15 cellular contexts compared by ENCODE assay signal in the genomic region with DNA sequence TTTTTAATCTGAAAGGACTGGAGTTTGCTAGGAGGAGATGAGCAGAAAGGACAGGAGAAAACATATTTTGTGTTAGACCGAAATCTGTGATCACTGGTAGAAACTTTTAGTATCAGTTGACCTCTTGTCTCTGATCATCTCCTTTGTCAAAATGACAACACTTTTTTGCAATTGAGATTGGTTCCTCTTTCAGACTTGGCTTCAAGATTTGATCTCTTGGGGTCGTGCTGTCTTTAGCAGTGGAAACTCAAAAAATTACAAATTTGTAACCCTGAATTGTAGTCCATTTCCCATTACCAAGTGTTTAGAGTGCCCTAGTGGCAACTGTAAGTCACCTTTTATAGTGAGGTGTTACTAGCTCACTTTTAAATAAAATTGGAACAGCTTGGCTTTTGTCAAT.
DNase-seq lines count a peak whose midpoint lies in the region; ATAC-seq and TF ChIP-seq lines count a peak whose summit lies in the region.
"Had no signal": no experiment of that assay in that cellular context is flagged by ENCODE, and none has a peak within 500 bp of the region (broad histone marks: within the 10 kb centered on the region; RNA-seq: fewer than 3 reads in every experiment).

No MANE protein-coding gene starts in this region.

- H3K27me3 Mint-ChIP-seq in CD14-positive monocyte (ENCODE audit: low read depth in 3 of 3) (peaks cover 0 to 3% (median 2%) of the 10 kb centered on the region in 3 donors), T-cell (no peaks in the 10 kb centered on the region), immature natural killer cell (ENCODE audit: low read depth in 3 of 3) (peaks cover 5 to 14% (median 14%) of the 10 kb centered on the region in 3 donors)
- H3K27me3 Mint-ChIP-seq in CD8-positive, alpha-beta T cell (ENCODE audit: low read depth), result no peaks in the 10 kb centered on the region

- peaks cover 41% of the 10 kb centered on the region for H3K4me1 ChIP-seq in CD8-positive, alpha-beta T cell (ENCODE audit: insufficient read depth, low read length)

- peaks cover 8% of the 10 kb centered on the region for H3K36me3 ChIP-seq in CD8-positive, alpha-beta T cell (ENCODE audit: insufficient read depth, low read length)
- peaks cover 95% of the 10 kb centered on the region for H3K36me3 ChIP-seq in WERI-Rb-1

- H3K4me3 ChIP-seq in CD8-positive, alpha-beta T cell (ENCODE audit: low read depth, low read length), result no peak overlapping the region
- no peak overlapping the region for H3K4me3 ChIP-seq in WERI-Rb-1 (ENCODE audit: low read depth, low read length)
- H3K4me3 ChIP-seq: stomach had no signal

- no peaks in the 10 kb centered on the region for H3K9me3 ChIP-seq in CD8-positive, alpha-beta T cell (ENCODE audit: low read length)
- H3K9me3 ChIP-seq in WERI-Rb-1 (ENCODE audit: severe bottlenecking), result no peaks in the 10 kb centered on the region
- H3K9me3 ChIP-seq: SK-N-SH, stomach had no signal

- H3K27ac Mint-ChIP-seq in CD14-positive monocyte, result peak overlapping the region in 4 of 7 donors; percentile 51 to 86 (median 76)
- H3K27ac Mint-ChIP-seq in CD8-positive, alpha-beta T cell, result peak overlapping the region; percentile 91
- peak overlapping the region; percentile 92 to 94 for H3K27ac Mint-ChIP-seq in T-cell
- H3K27ac Mint-ChIP-seq in immature natural killer cell, result peak overlapping the region; percentile 51 to 87 (median 87)

- ATAC-seq in CD8-positive, alpha-beta T cell, result no peak
- no peak for ATAC-seq in T-cell (replicated peaks in 1 of 4)
- ATAC-seq in GM18519 (IDR thresholded peaks at IDR 0.05; ENCODE audit: low FRiP score, unreplicated experiment), result no peak

- H3K27ac ChIP-seq in CD8-positive, alpha-beta T cell (ENCODE audit: low read depth, low read length), result peak overlapping the region; percentile 7
- no peak overlapping the region for H3K27ac ChIP-seq in WERI-Rb-1

- H3K9me3 Mint-ChIP-seq in CD14-positive monocyte, result no peaks in the 10 kb centered on the region
- no peaks in the 10 kb centered on the region for H3K9me3 Mint-ChIP-seq in CD8-positive, alpha-beta T cell
- H3K9me3 Mint-ChIP-seq in T-cell, result no peaks in the 10 kb centered on the region
- H3K9me3 Mint-ChIP-seq in immature natural killer cell, result no peaks in the 10 kb centered on the region

- POLR2A ChIA-PET in CD8-positive, alpha-beta T cell (lab: Charles Lee), result interaction anchor here (0.6 kb wide), 1 partner anchor 987 kb away, joined by 3 read pairs; no protein-coding TSS in a partner anchor
- POLR2A ChIA-PET in T-cell (lab: Charles Lee), result interaction anchor here (0.6 to 0.7 kb wide), 4 partner anchors 20 to 74 kb away, joined by 3 to 6 read pairs (median 5); no protein-coding TSS in a partner anchor

- DNase-seq in CD14-positive monocyte (ENCODE audit: low spot score) (no peak), T-cell (no peak), immature natural killer cell (no peak), WERI-Rb-1 (no peak), DMS153 (lab: John Stamatoyannopoulos, UW) (no peak)
- DNase-seq in CD8-positive, alpha-beta T cell, result no peak
- DNase-seq: activated CD4-positive, alpha-beta T cell treated with anti-CD3 and anti-CD28 coated beads for 4 hours; COR-L47; HCEC 1CT; NCI-H2081; NK-92 treated with Interleukin-12 subunit alpha and Interleukin-12 subunit beta, amount 100 ng/mL, for 24 hours; SK-N-SH; stimulated activated CD4-positive, alpha-beta T cell treated with anti-CD3 and anti-CD28 coated beads, Interleukin-4, amount 100 ng/mL, for 24 hours; stomach had no signal

- peaks cover 71 to 82% of the 10 kb centered on the region in 2 donors for H3K36me3 Mint-ChIP-seq in CD14-positive monocyte
- H3K36me3 Mint-ChIP-seq in CD8-positive, alpha-beta T cell, result peaks cover 57% of the 10 kb centered on the region
- H3K36me3 Mint-ChIP-seq in T-cell, result peaks cover 30% of the 10 kb centered on the region
- peaks cover 12 to 27% (median 18%) of the 10 kb centered on the region in 3 donors for H3K36me3 Mint-ChIP-seq in immature natural killer cell

- no peak overlapping the region for H3K4me3 Mint-ChIP-seq in CD14-positive monocyte
- no peak overlapping the region for H3K4me3 Mint-ChIP-seq in CD8-positive, alpha-beta T cell
- H3K4me3 Mint-ChIP-seq in T-cell, result peak overlapping the region in 1 of 3 donors; percentile 15
- H3K4me3 Mint-ChIP-seq in immature natural killer cell, result no peak overlapping the region

- H3K4me1 Mint-ChIP-seq in CD14-positive monocyte (peaks cover 37% of the 10 kb centered on the region), T-cell (peaks cover 48 to 61% (median 56%) of the 10 kb centered on the region in 3 donors), immature natural killer cell (peaks cover 46 to 56% of the 10 kb centered on the region in 2 donors)
- peaks cover 54% of the 10 kb centered on the region for H3K4me1 Mint-ChIP-seq in CD8-positive, alpha-beta T cell (ENCODE audit: low read depth)

- intact Hi-C loops in CD14-positive monocyte (cut with micrococcal nuclease), result no loop called here
- intact Hi-C loops in CD8-positive, alpha-beta T cell (cut with DNase I, micrococcal nuclease), result loop anchor here (2.0 to 10.0 kb wide), 6 partner anchors 17 to 703 kb away; partner anchors contain the start of gene PDE8A (in 1 of the 2)

- no peaks in the 10 kb centered on the region for H3K27me3 ChIP-seq in CD8-positive, alpha-beta T cell (ENCODE audit: insufficient read depth, low read length)
- no peaks in the 10 kb centered on the region for H3K27me3 ChIP-seq in WERI-Rb-1 (ENCODE audit: insufficient read depth, low read depth, severe bottlenecking)
- H3K27me3 ChIP-seq: stomach had no signal

- TF ChIP-seq CTCF in CD14-positive monocyte (IDR thresholded peaks at IDR 0.05) (no peak), WERI-Rb-1 (IDR thresholded peaks at IDR 0.05; ENCODE audit: low read depth, low read length) (no peak)
- TF ChIP-seq CTCF in CD8-positive, alpha-beta T cell (IDR thresholded peaks at IDR 0.05), result no peak

- CTCF ChIA-PET in CD8-positive, alpha-beta T cell (lab: Charles Lee), result no interaction called here
- CTCF ChIA-PET in T-cell (lab: Charles Lee), result interaction anchor here (0.6 to 1.2 kb wide), 5 partner anchors 16 to 378 kb away, joined by 4 to 5 read pairs (median 5); no protein-coding TSS in a partner anchor

Comparison
In these comparisons a context has a peak if more than half of its experiments do, and no peak if none do; other contexts are left out.
1. intact Hi-C loops: an anchor here in CD8-positive, alpha-beta T cell (2.0 to 10.0 kb wide); none called in CD14-positive monocyte.